Comparison of ENCODE assay signal across 22 cellular contexts in the genomic region with DNA sequence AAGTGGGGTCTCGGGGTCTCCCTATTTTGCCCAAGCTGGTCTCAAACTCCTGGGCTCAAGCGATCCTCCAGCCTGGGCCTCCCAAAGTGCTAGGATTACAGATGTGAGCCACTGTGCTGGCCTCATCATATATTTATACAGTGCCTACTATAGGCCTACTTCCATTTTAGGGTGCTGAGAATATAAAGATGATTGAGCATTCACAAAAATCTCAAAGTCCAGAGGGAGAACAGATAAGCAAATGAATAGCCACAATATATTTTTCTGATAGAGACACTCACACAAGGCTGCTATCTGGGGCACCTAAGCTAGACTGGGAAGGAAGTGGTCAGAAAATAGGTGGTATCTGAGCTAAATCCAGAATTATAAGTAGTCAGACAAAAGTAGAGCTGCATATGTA. TPM values are rescaled to one million over a fixed set of nuclear protein-coding genes. Genes with fewer than 3 reads are reported as not detected.
DNase-seq lines count a peak whose midpoint lies in the region; ATAC-seq and TF ChIP-seq lines count a peak whose summit lies in the region.
"Had no signal": no experiment of that assay in that cellular context is flagged by ENCODE, and none has a peak within 500 bp of the region (broad histone marks: within the 10 kb centered on the region; RNA-seq: fewer than 3 reads in every experiment).

No MANE protein-coding gene starts in this region.

- TF ChIP-seq CTCF in right atrium auricular region (IDR thresholded peaks at IDR 0.05): no peak
- TF ChIP-seq CTCF in body of pancreas (IDR thresholded peaks at IDR 0.05): no peak
- TF ChIP-seq CTCF in mucosa of descending colon (IDR thresholded peaks at IDR 0.05): no peak

- H3K27me3 ChIP-seq in right atrium auricular region: no peaks in the 10 kb centered on the region
- no peaks in the 10 kb centered on the region for H3K27me3 ChIP-seq in body of pancreas
- H3K27me3 ChIP-seq: SJCRH30 had no signal

- H3K4me1 ChIP-seq in right atrium auricular region (peaks cover 0 to 57% of the 10 kb centered on the region in 2 donors), body of pancreas (peaks cover 20% of the 10 kb centered on the region), mucosa of descending colon (ENCODE audit: low read depth) (peaks cover 35% of the 10 kb centered on the region)
- H3K4me1 ChIP-seq: SJCRH30 had no signal

- DNase-seq in right atrium auricular region (ENCODE audit: low spot score) (no peak), cardiac septum (ENCODE audit: low spot score) (no peak), body of pancreas (no peak), mucosa of descending colon (no peak), NCI-H1436 treated with DMSO at 0.1 percent for 48 hours (lab: John Stamatoyannopoulos, UW) (no peak), GOT3 (lab: John Stamatoyannopoulos, UW) (no peak), UCSD-AML1 (lab: John Stamatoyannopoulos, UW; ENCODE audit: unreplicated experiment) (no peak)
- DNase-seq: C1 segment of cervical spinal cord; CD4-positive, alpha-beta memory T cell; COR-L47; HCEC 1CT; Karpas-422; MV-4-11; NCI-H1105; NCI-H146; NCI-H1930; NCI-H2107; NCI-H524; NCI-H748 treated with DMSO at 0.1 percent for 48 hours; SJCRH30 had no signal

- H3K4me3 ChIP-seq in right atrium auricular region (no peak overlapping the region), body of pancreas (no peak overlapping the region), mucosa of descending colon (no peak overlapping the region)
- H3K4me3 ChIP-seq: GM12878, SJCRH30 had no signal

- H3K27ac ChIP-seq in right atrium auricular region (peak overlapping the region; percentile 77 to 86), body of pancreas (peak overlapping the region in 3 of 4 donors; percentile 7 to 63 (median 40))
- H3K27ac ChIP-seq: SJCRH30 had no signal

- no peak for ATAC-seq in body of pancreas
- ATAC-seq in mucosa of descending colon: peak; percentile 48
- ATAC-seq: GM12878, SK-N-SH treated with all-trans-retinoic acid at 6 μM for 48 hours had no signal

- WGBS in body of pancreas, 2 donors: 100% methylated on average over 2 of the region's 2 CpGs

- H3K36me3 ChIP-seq in right atrium auricular region (peaks cover 31% of the 10 kb centered on the region), body of pancreas (replicated peaks in 1 of 2; ENCODE audit: insufficient read depth in 1 of 2, low read depth in 2 of 2) (no peaks in the 10 kb centered on the region), mucosa of descending colon (ENCODE audit: low read depth) (no peaks in the 10 kb centered on the region)
- H3K36me3 ChIP-seq: SJCRH30 had no signal

- intact Hi-C loops in cardiac septum (cut with DNase I) (no loop called here), body of pancreas (cut with DNase I) (no loop called here), mucosa of descending colon (cut with DNase I, micrococcal nuclease) (no loop called here)

- TF ChIP-seq POLR2A in body of pancreas (IDR thresholded peaks at IDR 0.05): no peak

- H3K9me3 ChIP-seq in right atrium auricular region: no peaks in the 10 kb centered on the region
- no peaks in the 10 kb centered on the region for H3K9me3 ChIP-seq in body of pancreas
- no peaks in the 10 kb centered on the region for H3K9me3 ChIP-seq in mucosa of descending colon
- H3K9me3 ChIP-seq: SJCRH30 had no signal

RNA-seq across cellular contexts. Expression of gene PKP2, which starts 21.7 kb away (rescaled TPM):
- 100 to 1,000 TPM; 195 to 271 TPM for total RNA-seq in right atrium auricular region
- total RNA-seq in cardiac septum: 463 TPM
- total RNA-seq in body of pancreas: 10 to 100 TPM in 1 of 2 donors, 1 to 10 TPM in 1; 6.9 to 31.9 TPM
- total RNA-seq in mucosa of descending colon: 100 to 1,000 TPM in 2 of 3 donors, 10 to 100 TPM in 1; 85.0 to 189 (median 147) TPM
